ENCODE assay signal across 1 cellular context in the genomic region with DNA sequence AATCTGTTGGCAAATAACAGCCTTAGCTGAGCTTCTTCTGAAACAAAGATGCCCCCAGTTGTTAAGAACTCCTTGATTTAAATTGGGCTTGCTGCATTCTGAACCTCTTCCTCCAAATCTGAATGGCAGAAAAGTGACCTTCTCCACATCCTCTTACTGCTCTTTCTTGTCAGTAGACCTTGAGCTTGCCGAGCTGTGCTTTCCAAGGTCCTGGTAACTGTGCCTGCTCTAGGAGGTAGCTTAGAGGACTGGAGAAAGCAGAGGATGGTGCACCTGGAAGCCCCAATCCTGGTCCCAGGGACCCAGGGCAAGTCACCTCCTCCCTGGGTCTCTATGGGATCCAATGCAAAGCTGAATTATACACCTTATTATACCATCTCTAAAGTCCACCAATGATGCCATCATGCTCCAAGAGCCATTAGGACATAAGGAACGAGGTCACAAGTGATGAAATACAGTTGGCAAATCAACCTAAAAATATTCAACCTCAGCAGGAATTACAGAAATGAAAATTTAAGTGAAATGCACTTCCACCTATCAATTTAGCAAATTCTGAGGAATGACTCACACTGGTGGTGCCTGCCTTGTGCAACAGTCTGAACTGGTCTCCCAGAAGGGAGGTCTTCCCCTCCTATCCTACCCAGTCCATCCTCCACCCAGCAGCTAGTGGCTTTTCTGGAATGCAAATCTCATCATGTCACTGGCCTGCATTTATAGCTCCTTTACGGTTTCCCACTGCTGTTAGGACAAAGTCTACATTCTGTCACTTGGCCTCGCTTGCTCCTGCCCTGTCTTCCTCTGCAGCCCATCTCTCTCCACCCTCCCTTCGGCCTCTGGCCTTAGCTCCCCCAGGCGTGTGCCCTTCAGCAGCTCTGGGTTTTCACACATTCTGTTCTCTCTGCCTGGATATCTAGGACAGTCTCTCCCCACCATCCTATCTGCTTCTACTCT.
A peak's percentile ranks its signal among the peaks of the same experiment; 100 is the strongest.
TF ChIP-seq lines count a peak whose summit lies in the region.

No MANE protein-coding gene starts in this region.

TF ChIP-seq in HEK293, 187 proteins besides CTCF, POLR2A, EP300 and RAD21 (continued from another document and continues in another):
- TF ChIP-seq, protein P1, sequence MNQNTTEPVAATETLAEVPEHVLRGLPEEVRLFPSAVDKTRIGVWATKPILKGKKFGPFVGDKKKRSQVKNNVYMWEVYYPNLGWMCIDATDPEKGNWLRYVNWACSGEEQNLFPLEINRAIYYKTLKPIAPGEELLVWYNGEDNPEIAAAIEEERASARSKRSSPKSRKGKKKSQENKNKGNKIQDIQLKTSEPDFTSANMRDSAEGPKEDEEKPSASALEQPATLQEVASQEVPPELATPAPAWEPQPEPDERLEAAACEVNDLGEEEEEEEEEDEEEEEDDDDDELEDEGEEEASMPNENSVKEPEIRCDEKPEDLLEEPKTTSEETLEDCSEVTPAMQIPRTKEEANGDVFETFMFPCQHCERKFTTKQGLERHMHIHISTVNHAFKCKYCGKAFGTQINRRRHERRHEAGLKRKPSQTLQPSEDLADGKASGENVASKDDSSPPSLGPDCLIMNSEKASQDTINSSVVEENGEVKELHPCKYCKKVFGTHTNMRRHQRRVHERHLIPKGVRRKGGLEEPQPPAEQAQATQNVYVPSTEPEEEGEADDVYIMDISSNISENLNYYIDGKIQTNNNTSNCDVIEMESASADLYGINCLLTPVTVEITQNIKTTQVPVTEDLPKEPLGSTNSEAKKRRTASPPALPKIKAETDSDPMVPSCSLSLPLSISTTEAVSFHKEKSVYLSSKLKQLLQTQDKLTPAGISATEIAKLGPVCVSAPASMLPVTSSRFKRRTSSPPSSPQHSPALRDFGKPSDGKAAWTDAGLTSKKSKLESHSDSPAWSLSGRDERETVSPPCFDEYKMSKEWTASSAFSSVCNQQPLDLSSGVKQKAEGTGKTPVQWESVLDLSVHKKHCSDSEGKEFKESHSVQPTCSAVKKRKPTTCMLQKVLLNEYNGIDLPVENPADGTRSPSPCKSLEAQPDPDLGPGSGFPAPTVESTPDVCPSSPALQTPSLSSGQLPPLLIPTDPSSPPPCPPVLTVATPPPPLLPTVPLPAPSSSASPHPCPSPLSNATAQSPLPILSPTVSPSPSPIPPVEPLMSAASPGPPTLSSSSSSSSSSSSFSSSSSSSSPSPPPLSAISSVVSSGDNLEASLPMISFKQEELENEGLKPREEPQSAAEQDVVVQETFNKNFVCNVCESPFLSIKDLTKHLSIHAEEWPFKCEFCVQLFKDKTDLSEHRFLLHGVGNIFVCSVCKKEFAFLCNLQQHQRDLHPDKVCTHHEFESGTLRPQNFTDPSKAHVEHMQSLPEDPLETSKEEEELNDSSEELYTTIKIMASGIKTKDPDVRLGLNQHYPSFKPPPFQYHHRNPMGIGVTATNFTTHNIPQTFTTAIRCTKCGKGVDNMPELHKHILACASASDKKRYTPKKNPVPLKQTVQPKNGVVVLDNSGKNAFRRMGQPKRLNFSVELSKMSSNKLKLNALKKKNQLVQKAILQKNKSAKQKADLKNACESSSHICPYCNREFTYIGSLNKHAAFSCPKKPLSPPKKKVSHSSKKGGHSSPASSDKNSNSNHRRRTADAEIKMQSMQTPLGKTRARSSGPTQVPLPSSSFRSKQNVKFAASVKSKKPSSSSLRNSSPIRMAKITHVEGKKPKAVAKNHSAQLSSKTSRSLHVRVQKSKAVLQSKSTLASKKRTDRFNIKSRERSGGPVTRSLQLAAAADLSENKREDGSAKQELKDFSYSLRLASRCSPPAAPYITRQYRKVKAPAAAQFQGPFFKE (tag by site-specific recombination; IDR thresholded peaks at IDR 0.05; ENCODE audit: borderline replicate concordance), result no peak
- no peak for TF ChIP-seq ZNF19 (tag by site-specific recombination; IDR thresholded peaks at IDR 0.05; ENCODE audit: low read depth)
- no peak for TF ChIP-seq ZNF621 (tag by site-specific recombination; IDR thresholded peaks at IDR 0.05)
- TF ChIP-seq, protein P2, sequence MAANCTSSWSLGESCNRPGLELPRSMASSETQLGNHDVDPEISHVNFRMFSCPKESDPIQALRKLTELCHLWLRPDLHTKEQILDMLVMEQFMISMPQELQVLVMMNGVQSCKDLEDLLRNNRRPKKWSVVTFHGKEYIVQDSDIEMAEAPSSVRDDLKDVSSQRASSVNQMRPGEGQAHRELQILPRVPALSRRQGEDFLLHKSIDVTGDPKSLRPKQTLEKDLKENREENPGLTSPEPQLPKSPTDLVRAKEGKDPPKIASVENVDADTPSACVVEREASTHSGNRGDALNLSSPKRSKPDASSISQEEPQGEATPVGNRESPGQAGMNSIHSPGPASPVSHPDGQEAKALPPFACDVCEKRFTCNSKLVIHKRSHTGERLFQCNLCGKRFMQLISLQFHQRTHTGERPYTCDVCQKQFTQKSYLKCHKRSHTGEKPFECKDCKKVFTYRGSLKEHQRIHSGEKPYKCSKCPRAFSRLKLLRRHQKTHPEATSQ (tag by site-specific recombination; IDR thresholded peaks at IDR 0.05), result no peak
- no peak for TF ChIP-seq ZFHX2 (tag by site-specific recombination; conservative IDR thresholded peaks at IDR 0.05)
- no peak for TF ChIP-seq ZNF529 (tag by site-specific recombination; IDR thresholded peaks at IDR 0.05; ENCODE audit: insufficient replicate concordance)
- TF ChIP-seq, protein P3, sequence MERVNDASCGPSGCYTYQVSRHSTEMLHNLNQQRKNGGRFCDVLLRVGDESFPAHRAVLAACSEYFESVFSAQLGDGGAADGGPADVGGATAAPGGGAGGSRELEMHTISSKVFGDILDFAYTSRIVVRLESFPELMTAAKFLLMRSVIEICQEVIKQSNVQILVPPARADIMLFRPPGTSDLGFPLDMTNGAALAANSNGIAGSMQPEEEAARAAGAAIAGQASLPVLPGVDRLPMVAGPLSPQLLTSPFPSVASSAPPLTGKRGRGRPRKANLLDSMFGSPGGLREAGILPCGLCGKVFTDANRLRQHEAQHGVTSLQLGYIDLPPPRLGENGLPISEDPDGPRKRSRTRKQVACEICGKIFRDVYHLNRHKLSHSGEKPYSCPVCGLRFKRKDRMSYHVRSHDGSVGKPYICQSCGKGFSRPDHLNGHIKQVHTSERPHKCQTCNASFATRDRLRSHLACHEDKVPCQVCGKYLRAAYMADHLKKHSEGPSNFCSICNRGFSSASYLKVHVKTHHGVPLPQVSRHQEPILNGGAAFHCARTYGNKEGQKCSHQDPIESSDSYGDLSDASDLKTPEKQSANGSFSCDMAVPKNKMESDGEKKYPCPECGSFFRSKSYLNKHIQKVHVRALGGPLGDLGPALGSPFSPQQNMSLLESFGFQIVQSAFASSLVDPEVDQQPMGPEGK (tag by site-specific recombination; IDR thresholded peaks at IDR 0.05), result peak; percentile 44
- TF ChIP-seq, protein P4, sequence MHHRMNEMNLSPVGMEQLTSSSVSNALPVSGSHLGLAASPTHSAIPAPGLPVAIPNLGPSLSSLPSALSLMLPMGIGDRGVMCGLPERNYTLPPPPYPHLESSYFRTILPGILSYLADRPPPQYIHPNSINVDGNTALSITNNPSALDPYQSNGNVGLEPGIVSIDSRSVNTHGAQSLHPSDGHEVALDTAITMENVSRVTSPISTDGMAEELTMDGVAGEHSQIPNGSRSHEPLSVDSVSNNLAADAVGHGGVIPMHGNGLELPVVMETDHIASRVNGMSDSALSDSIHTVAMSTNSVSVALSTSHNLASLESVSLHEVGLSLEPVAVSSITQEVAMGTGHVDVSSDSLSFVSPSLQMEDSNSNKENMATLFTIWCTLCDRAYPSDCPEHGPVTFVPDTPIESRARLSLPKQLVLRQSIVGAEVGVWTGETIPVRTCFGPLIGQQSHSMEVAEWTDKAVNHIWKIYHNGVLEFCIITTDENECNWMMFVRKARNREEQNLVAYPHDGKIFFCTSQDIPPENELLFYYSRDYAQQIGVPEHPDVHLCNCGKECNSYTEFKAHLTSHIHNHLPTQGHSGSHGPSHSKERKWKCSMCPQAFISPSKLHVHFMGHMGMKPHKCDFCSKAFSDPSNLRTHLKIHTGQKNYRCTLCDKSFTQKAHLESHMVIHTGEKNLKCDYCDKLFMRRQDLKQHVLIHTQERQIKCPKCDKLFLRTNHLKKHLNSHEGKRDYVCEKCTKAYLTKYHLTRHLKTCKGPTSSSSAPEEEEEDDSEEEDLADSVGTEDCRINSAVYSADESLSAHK (tag by site-specific recombination; IDR thresholded peaks at IDR 0.05), result no peak
- TF ChIP-seq ZNF302 (tag by site-specific recombination; IDR thresholded peaks at IDR 0.05; ENCODE audit: low read depth), result no peak
- no peak for TF ChIP-seq ZNF555 (tag by site-specific recombination; conservative IDR thresholded peaks at IDR 0.05)
- TF ChIP-seq ZNF501 (tag by site-specific recombination; IDR thresholded peaks at IDR 0.05), result no peak
- no peak for TF ChIP-seq ZNF274 (IDR thresholded peaks at IDR 0.05; ENCODE audit: low read length)
- no peak for TF ChIP-seq ZNF274 (tag by site-specific recombination; IDR thresholded peaks at IDR 0.05; ENCODE audit: borderline replicate concordance)
- no peak for TF ChIP-seq GLI4 (tag by site-specific recombination; IDR thresholded peaks at IDR 0.05)
- no peak for TF ChIP-seq ZSCAN30 (tag by site-specific recombination; IDR thresholded peaks at IDR 0.05)
- no peak for TF ChIP-seq ZNF623 (tag by site-specific recombination; IDR thresholded peaks at IDR 0.05)
- TF ChIP-seq ZNF184 (tag by site-specific recombination; IDR thresholded peaks at IDR 0.05), result no peak
- peak; percentile 21; the same call in 1 of the 2 replicates for TF ChIP-seq ZNF585B (tag by site-specific recombination; IDR thresholded peaks at IDR 0.05)
- no peak for TF ChIP-seq MYNN (tag by site-specific recombination; IDR thresholded peaks at IDR 0.05; ENCODE audit: borderline replicate concordance)
- no peak for TF ChIP-seq ZNF202 (tag by site-specific recombination; IDR thresholded peaks at IDR 0.05; ENCODE audit: borderline replicate concordance)
- peak; percentile 68 for TF ChIP-seq ZNF629 (tag by site-specific recombination; IDR thresholded peaks at IDR 0.05)
- no peak for TF ChIP-seq ZNF624 (tag by site-specific recombination; IDR thresholded peaks at IDR 0.05)
- no peak for TF ChIP-seq OVOL3 (tag by site-specific recombination; IDR thresholded peaks at IDR 0.05)
- TF ChIP-seq, protein P5, sequence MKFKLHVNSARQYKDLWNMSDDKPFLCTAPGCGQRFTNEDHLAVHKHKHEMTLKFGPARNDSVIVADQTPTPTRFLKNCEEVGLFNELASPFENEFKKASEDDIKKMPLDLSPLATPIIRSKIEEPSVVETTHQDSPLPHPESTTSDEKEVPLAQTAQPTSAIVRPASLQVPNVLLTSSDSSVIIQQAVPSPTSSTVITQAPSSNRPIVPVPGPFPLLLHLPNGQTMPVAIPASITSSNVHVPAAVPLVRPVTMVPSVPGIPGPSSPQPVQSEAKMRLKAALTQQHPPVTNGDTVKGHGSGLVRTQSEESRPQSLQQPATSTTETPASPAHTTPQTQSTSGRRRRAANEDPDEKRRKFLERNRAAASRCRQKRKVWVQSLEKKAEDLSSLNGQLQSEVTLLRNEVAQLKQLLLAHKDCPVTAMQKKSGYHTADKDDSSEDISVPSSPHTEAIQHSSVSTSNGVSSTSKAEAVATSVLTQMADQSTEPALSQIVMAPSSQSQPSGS (tag by site-specific recombination; IDR thresholded peaks at IDR 0.05; ENCODE audit: low read depth), result 0 out of 2 replicates have a peak, but pooled peaks have one; percentile 3
- no peak for TF ChIP-seq ZNF76 (tag by site-specific recombination; IDR thresholded peaks at IDR 0.05; ENCODE audit: borderline replicate concordance, low read depth)
- TF ChIP-seq ZNF843 (tag by site-specific recombination; IDR thresholded peaks at IDR 0.05), result no peak
- TF ChIP-seq ZNF433 (tag by site-specific recombination; IDR thresholded peaks at IDR 0.05; ENCODE audit: low read depth), result no peak
- TF ChIP-seq, protein P6, sequence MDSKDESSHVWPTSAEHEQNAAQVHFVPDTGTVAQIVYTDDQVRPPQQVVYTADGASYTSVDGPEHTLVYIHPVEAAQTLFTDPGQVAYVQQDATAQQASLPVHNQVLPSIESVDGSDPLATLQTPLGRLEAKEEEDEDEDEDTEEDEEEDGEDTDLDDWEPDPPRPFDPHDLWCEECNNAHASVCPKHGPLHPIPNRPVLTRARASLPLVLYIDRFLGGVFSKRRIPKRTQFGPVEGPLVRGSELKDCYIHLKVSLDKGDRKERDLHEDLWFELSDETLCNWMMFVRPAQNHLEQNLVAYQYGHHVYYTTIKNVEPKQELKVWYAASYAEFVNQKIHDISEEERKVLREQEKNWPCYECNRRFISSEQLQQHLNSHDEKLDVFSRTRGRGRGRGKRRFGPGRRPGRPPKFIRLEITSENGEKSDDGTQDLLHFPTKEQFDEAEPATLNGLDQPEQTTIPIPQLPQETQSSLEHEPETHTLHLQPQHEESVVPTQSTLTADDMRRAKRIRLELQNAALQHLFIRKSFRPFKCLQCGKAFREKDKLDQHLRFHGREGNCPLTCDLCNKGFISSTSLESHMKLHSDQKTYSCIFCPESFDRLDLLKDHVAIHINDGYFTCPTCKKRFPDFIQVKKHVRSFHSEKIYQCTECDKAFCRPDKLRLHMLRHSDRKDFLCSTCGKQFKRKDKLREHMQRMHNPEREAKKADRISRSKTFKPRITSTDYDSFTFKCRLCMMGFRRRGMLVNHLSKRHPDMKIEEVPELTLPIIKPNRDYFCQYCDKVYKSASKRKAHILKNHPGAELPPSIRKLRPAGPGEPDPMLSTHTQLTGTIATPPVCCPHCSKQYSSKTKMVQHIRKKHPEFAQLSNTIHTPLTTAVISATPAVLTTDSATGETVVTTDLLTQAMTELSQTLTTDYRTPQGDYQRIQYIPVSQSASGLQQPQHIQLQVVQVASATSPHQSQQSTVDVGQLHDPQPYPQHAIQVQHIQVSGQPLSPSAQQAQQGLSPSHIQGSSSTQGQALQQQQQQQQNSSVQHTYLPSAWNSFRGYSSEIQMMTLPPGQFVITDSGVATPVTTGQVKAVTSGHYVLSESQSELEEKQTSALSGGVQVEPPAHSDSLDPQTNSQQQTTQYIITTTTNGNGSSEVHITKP (tag by site-specific recombination; IDR thresholded peaks at IDR 0.05), result no peak
- no peak for TF ChIP-seq ZNF473 (tag by site-specific recombination; IDR thresholded peaks at IDR 0.05)
- TF ChIP-seq, protein P7, sequence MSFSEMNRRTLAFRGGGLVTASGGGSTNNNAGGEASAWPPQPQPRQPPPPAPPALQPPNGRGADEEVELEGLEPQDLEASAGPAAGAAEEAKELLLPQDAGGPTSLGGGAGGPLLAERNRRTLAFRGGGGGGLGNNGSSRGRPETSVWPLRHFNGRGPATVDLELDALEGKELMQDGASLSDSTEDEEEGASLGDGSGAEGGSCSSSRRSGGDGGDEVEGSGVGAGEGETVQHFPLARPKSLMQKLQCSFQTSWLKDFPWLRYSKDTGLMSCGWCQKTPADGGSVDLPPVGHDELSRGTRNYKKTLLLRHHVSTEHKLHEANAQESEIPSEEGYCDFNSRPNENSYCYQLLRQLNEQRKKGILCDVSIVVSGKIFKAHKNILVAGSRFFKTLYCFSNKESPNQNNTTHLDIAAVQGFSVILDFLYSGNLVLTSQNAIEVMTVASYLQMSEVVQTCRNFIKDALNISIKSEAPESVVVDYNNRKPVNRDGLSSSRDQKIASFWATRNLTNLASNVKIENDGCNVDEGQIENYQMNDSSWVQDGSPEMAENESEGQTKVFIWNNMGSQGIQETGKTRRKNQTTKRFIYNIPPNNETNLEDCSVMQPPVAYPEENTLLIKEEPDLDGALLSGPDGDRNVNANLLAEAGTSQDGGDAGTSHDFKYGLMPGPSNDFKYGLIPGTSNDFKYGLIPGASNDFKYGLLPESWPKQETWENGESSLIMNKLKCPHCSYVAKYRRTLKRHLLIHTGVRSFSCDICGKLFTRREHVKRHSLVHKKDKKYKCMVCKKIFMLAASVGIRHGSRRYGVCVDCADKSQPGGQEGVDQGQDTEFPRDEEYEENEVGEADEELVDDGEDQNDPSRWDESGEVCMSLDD (tag by site-specific recombination; IDR thresholded peaks at IDR 0.05), result no peak
- no peak for TF ChIP-seq RBAK (tag by site-specific recombination; IDR thresholded peaks at IDR 0.05)
- TF ChIP-seq PRDM1 (tag by site-specific recombination; IDR thresholded peaks at IDR 0.05), result peak; percentile 84
- no peak for TF ChIP-seq YY2 (tag by site-specific recombination; IDR thresholded peaks at IDR 0.05)
- no peak for TF ChIP-seq ZNF561 (tag by site-specific recombination; IDR thresholded peaks at IDR 0.05; ENCODE audit: borderline replicate concordance)
- TF ChIP-seq ZNF791 (tag by site-specific recombination; IDR thresholded peaks at IDR 0.05), result no peak
- TF ChIP-seq GFI1B (tag by site-specific recombination; IDR thresholded peaks at IDR 0.05), result no peak
